In genomic region chrX:71111851-71112468, GRCh38 we compare ENCODE assay signal across 10 cellular contexts. TPM values are rescaled to one million over a fixed set of nuclear protein-coding genes. Genes with fewer than 3 reads are reported as not detected.
DNase-seq lines count a peak whose midpoint lies in the region; ATAC-seq and TF ChIP-seq lines count a peak whose summit lies in the region.
"Had no signal": no experiment of that assay in that cellular context is flagged by ENCODE, and none has a peak within 500 bp of the region (broad histone marks: within the 10 kb centered on the region; RNA-seq: fewer than 3 reads in every experiment).

No MANE protein-coding gene starts in this region.

- intact Hi-C loops in activated CD4-positive, alpha-beta T cell treated with anti-CD3 and anti-CD28 coated beads for 36 hours (cut with DNase I, micrococcal nuclease): loop anchor here (1.0 to 5.0 kb wide), 5 partner anchors 14 to 422 kb away; partner anchors contain the start of genes NONO (in 1 of the 2) and TAF1 (in 1 of the 2)
- intact Hi-C loops in activated CD8-positive, alpha-beta T cell treated with anti-CD3 and anti-CD28 coated beads for 36 hours (cut with micrococcal nuclease): loop anchor here (5.0 kb wide), 1 partner anchor 45 kb away; the partner anchor contains the start of gene SNX12

- peak; percentile 34 for DNase-seq in activated CD4-positive, alpha-beta T cell treated with anti-CD3 and anti-CD28 coated beads for 36 hours
- DNase-seq in activated CD4-positive, alpha-beta T cell treated with anti-CD3 and anti-CD28 coated beads, Interleukin-2, amount 50 U/mL, for 48 hours: no peak
- DNase-seq in activated CD8-positive, alpha-beta T cell treated with anti-CD3 and anti-CD28 coated beads for 36 hours: peak; percentile 30
- no peak for DNase-seq in stimulated activated naive CD8-positive, alpha-beta T cell treated with anti-CD3 and anti-CD28 coated beads, Interleukin-15, Interleukin-2, amounts not matched to agents 100 U/mL and 50 U/mL, for 24 hours
- DNase-seq in WERI-Rb-1 (no peak), ureter (ENCODE audit: low spot score) (no peak), AG20443 (ENCODE audit: low spot score) (no peak)
- DNase-seq: hippocampal formation, IMR-90 had no signal

- H3K27me3 Mint-ChIP-seq in activated CD4-positive, alpha-beta T cell treated with anti-CD3 and anti-CD28 coated beads for 36 hours: no peaks in the 10 kb centered on the region
- no peaks in the 10 kb centered on the region for H3K27me3 Mint-ChIP-seq in activated CD8-positive, alpha-beta T cell treated with anti-CD3 and anti-CD28 coated beads for 36 hours

- H3K4me1 Mint-ChIP-seq in activated CD4-positive, alpha-beta T cell treated with anti-CD3 and anti-CD28 coated beads for 36 hours: peaks cover 33% of the 10 kb centered on the region
- peaks cover 26% of the 10 kb centered on the region for H3K4me1 Mint-ChIP-seq in activated CD8-positive, alpha-beta T cell treated with anti-CD3 and anti-CD28 coated beads for 36 hours (ENCODE audit: low read depth)

- no peak overlapping the region for H3K27ac ChIP-seq in WERI-Rb-1

- no peak for TF ChIP-seq CTCF in activated CD8-positive, alpha-beta T cell treated with anti-CD3 and anti-CD28 coated beads for 36 hours (IDR thresholded peaks at IDR 0.05)
- TF ChIP-seq CTCF in WERI-Rb-1 (IDR thresholded peaks at IDR 0.05; ENCODE audit: low read depth, low read length): no peak

- H3K4me3 ChIP-seq in WERI-Rb-1 (ENCODE audit: low read depth, low read length): no peak overlapping the region

- no peaks in the 10 kb centered on the region for H3K9me3 ChIP-seq in WERI-Rb-1 (ENCODE audit: severe bottlenecking)

- ATAC-seq in activated CD4-positive, alpha-beta T cell treated with anti-CD3 and anti-CD28 coated beads for 36 hours: peak; percentile 45
- peak; percentile 15 for ATAC-seq in HG02981 (IDR thresholded peaks at IDR 0.05; ENCODE audit: unreplicated experiment)
- ATAC-seq in activated CD8-positive, alpha-beta T cell treated with anti-CD3 and anti-CD28 coated beads for 36 hours: peak; percentile 34
- peak; percentile 50 for ATAC-seq in stimulated activated naive CD8-positive, alpha-beta T cell treated with anti-CD3 and anti-CD28 coated beads, Interleukin-15, Interleukin-2, amounts not matched to agents 100 U/mL and 50 U/mL, for 24 hours

- H3K36me3 Mint-ChIP-seq in activated CD4-positive, alpha-beta T cell treated with anti-CD3 and anti-CD28 coated beads for 36 hours (ENCODE audit: low read depth): peaks cover 44% of the 10 kb centered on the region
- peaks cover 45% of the 10 kb centered on the region for H3K36me3 Mint-ChIP-seq in activated CD8-positive, alpha-beta T cell treated with anti-CD3 and anti-CD28 coated beads for 36 hours (ENCODE audit: low read depth)

- POLR2A ChIA-PET in activated CD4-positive, alpha-beta T cell treated with anti-CD3 and anti-CD28 coated beads for 36 hours (lab: Charles Lee): interaction anchor here (0.5 to 1.5 kb wide), 6 partner anchors 10 to 979 kb away, joined by 3 to 6 read pairs (median 4); partner anchors contain the start of genes ITGB1BP2 and TAF1
- POLR2A ChIA-PET in activated CD8-positive, alpha-beta T cell treated with anti-CD3 and anti-CD28 coated beads for 36 hours (lab: Charles Lee): interaction anchor here (1.0 to 4.0 kb wide), 5 partner anchors 11 to 71 kb away, joined by 3 to 43 read pairs (median 3); no protein-coding TSS in a partner anchor

- H3K4me3 Mint-ChIP-seq in activated CD4-positive, alpha-beta T cell treated with anti-CD3 and anti-CD28 coated beads for 36 hours: peak overlapping the region; percentile 99
- H3K4me3 Mint-ChIP-seq in activated CD8-positive, alpha-beta T cell treated with anti-CD3 and anti-CD28 coated beads for 36 hours: peak overlapping the region; percentile 88

- CTCF ChIA-PET in activated CD4-positive, alpha-beta T cell treated with anti-CD3 and anti-CD28 coated beads for 36 hours (lab: Charles Lee): interaction anchor here (0.5 to 2.8 kb wide), 6 partner anchors 9 to 668 kb away, joined by 3 to 22 read pairs (median 4); no protein-coding TSS in a partner anchor
- CTCF ChIA-PET in activated CD8-positive, alpha-beta T cell treated with anti-CD3 and anti-CD28 coated beads for 36 hours (lab: Charles Lee): interaction anchor here (0.8 to 1.4 kb wide), 7 partner anchors 9 to 18 kb away, joined by 3 to 9 read pairs (median 3); no protein-coding TSS in a partner anchor

- no peaks in the 10 kb centered on the region for H3K9me3 Mint-ChIP-seq in activated CD4-positive, alpha-beta T cell treated with anti-CD3 and anti-CD28 coated beads for 36 hours (ENCODE audit: low read depth)
- H3K9me3 Mint-ChIP-seq in activated CD8-positive, alpha-beta T cell treated with anti-CD3 and anti-CD28 coated beads for 36 hours: no peaks in the 10 kb centered on the region

- peaks cover 13% of the 10 kb centered on the region for H3K27me3 ChIP-seq in WERI-Rb-1 (ENCODE audit: insufficient read depth, low read depth, severe bottlenecking)

- peak overlapping the region; percentile 99 for H3K27ac Mint-ChIP-seq in activated CD4-positive, alpha-beta T cell treated with anti-CD3 and anti-CD28 coated beads for 36 hours
- H3K27ac Mint-ChIP-seq in activated CD8-positive, alpha-beta T cell treated with anti-CD3 and anti-CD28 coated beads for 36 hours: peak overlapping the region; percentile 99

- no peaks in the 10 kb centered on the region for H3K36me3 ChIP-seq in WERI-Rb-1

RNA-seq across cellular contexts. Expression of gene IL2RG, which starts 0.6 kb away (rescaled TPM):
- 100 to 1,000 TPM; 278 to 342 TPM for total RNA-seq in activated CD4-positive, alpha-beta T cell treated with anti-CD3 and anti-CD28 coated beads for 36 hours
- total RNA-seq in activated CD8-positive, alpha-beta T cell treated with anti-CD3 and anti-CD28 coated beads for 36 hours: 100 to 1,000 TPM; 302 to 310 TPM
- 5.6 TPM for total RNA-seq in ureter
- total RNA-seq: IMR-90 had no signal

RNA-seq across cellular contexts. Expression of gene CXorf65, which starts 5.4 kb away (rescaled TPM):
- total RNA-seq in activated CD4-positive, alpha-beta T cell treated with anti-CD3 and anti-CD28 coated beads for 36 hours: 10 to 100 TPM; 15.7 to 31.2 TPM
- 10 to 100 TPM; 17.3 to 20.0 TPM for total RNA-seq in activated CD8-positive, alpha-beta T cell treated with anti-CD3 and anti-CD28 coated beads for 36 hours
- total RNA-seq in ureter: not detected
- total RNA-seq: IMR-90 had no signal

RNA-seq across cellular contexts. Expression of gene MED12, which starts 6.4 kb away (rescaled TPM):
- 10 to 100 TPM; 46.2 to 56.4 TPM for total RNA-seq in activated CD4-positive, alpha-beta T cell treated with anti-CD3 and anti-CD28 coated beads for 36 hours
- 10 to 100 TPM; 49.2 to 52.0 TPM for total RNA-seq in activated CD8-positive, alpha-beta T cell treated with anti-CD3 and anti-CD28 coated beads for 36 hours
- 71.4 TPM for total RNA-seq in ureter

RNA-seq across cellular contexts. Expression of gene FOXO4, which starts 16.3 kb away (rescaled TPM):
- total RNA-seq in activated CD4-positive, alpha-beta T cell treated with anti-CD3 and anti-CD28 coated beads for 36 hours: 10 to 100 TPM in 1 of 2 experiments, 1 to 10 TPM in 1; 9.5 to 10.8 TPM
- total RNA-seq in activated CD8-positive, alpha-beta T cell treated with anti-CD3 and anti-CD28 coated beads for 36 hours: 1 to 10 TPM; 6.0 to 8.7 TPM
- total RNA-seq in ureter: 18.9 TPM

RNA-seq across cellular contexts. Expression of gene NLGN3, which starts 32.7 kb away (rescaled TPM):
- total RNA-seq in activated CD4-positive, alpha-beta T cell treated with anti-CD3 and anti-CD28 coated beads for 36 hours: under 1 TPM; 0.77 to 0.78 TPM
- total RNA-seq in activated CD8-positive, alpha-beta T cell treated with anti-CD3 and anti-CD28 coated beads for 36 hours: under 1 TPM; 0.54 to 0.63 TPM
- 1.9 TPM for total RNA-seq in ureter

Comparison
In these comparisons a context has a peak if more than half of its experiments do, and no peak if none do; other contexts are left out.
1. DNase-seq: peak in activated CD4-positive, alpha-beta T cell treated with anti-CD3 and anti-CD28 coated beads for 36 hours (single experiment) and activated CD8-positive, alpha-beta T cell treated with anti-CD3 and anti-CD28 coated beads for 36 hours (single experiment); none in activated CD4-positive, alpha-beta T cell treated with anti-CD3 and anti-CD28 coated beads, Interleukin-2, amount 50 U/mL, for 48 hours (0 of 2), stimulated activated naive CD8-positive, alpha-beta T cell treated with anti-CD3 and anti-CD28 coated beads, Interleukin-15, Interleukin-2, amounts not matched to agents 100 U/mL and 50 U/mL, for 24 hours (single experiment), WERI-Rb-1 (single experiment), ureter (single experiment) and AG20443 (single experiment).
2. RNA of gene IL2RG, which starts 0.6 kb away (total RNA-seq): 278 to 342 TPM in activated CD4-positive, alpha-beta T cell treated with anti-CD3 and anti-CD28 coated beads for 36 hours and 302 to 310 TPM in activated CD8-positive, alpha-beta T cell treated with anti-CD3 and anti-CD28 coated beads for 36 hours; 5.6 TPM in ureter (single experiment); every median in the first group is over 10 times any median in the second.
3. RNA of gene CXorf65, which starts 5.4 kb away (total RNA-seq): 15.7 to 31.2 TPM in activated CD4-positive, alpha-beta T cell treated with anti-CD3 and anti-CD28 coated beads for 36 hours and 17.3 to 20.0 TPM in activated CD8-positive, alpha-beta T cell treated with anti-CD3 and anti-CD28 coated beads for 36 hours; not detected in ureter (single experiment); every median in the first group is over 10 times any median in the second.
4. Peak in every context shown above with its lines, with median percentiles within 50 percentile points of each other: ATAC-seq.